ENCODE assay signal across 8 cellular contexts in genomic region chr14:39491134-39491541, GRCh38. TPM values are rescaled to one million over a fixed set of nuclear protein-coding genes. Genes with fewer than 3 reads are reported as not detected.
DNase-seq lines count a peak whose midpoint lies in the region; ATAC-seq and TF ChIP-seq lines count a peak whose summit lies in the region.

No MANE protein-coding gene starts in this region.

- H3K9ac ChIP-seq in IMR-90 (ENCODE audit: low read depth, low read length), result no peak overlapping the region

- TF ChIP-seq POLR2A in IMR-90 (IDR thresholded peaks at IDR 0.05; ENCODE audit: low read depth, low read length), result no peak

- no peak overlapping the region for H3K56ac ChIP-seq in IMR-90 (ENCODE audit: extremely low read depth, insufficient read depth, low read length)

- no peaks in the 10 kb centered on the region for H4K20me1 ChIP-seq in IMR-90 (ENCODE audit: insufficient read depth, low read length)

- H3K14ac ChIP-seq in IMR-90 (replicated peaks; ENCODE audit: low read depth, low read length), result no peak overlapping the region

- H3K4me1 Mint-ChIP-seq in Caco-2 (ENCODE audit: low read depth, unreplicated experiment), result peaks cover 11% of the 10 kb centered on the region

- H3K36me3 ChIP-seq in Caco-2 (ENCODE audit: control insufficient read depth, insufficient read depth, low read length) (no peaks in the 10 kb centered on the region), IMR-90 (ENCODE audit: control insufficient read depth, insufficient read depth, low read length) (no peaks in the 10 kb centered on the region), RWPE2 (ENCODE audit: low read depth) (no peaks in the 10 kb centered on the region)

- 0 out of 2 replicates have a peak overlapping the region, but pooled peaks have one; percentile 47 for H2BK20ac ChIP-seq in IMR-90 (ENCODE audit: low read depth, low read length)

- BruUV-seq in Caco-2 (replicated peaks; lab: Mats Ljungman, UMichigan), result no TSS peak
- BruUV-seq in IMR-90 (replicated peaks; lab: Mats Ljungman, UMichigan), result no TSS peak

- no peak overlapping the region for H3K4me3 Mint-ChIP-seq in Caco-2 (ENCODE audit: unreplicated experiment)

- peak overlapping the region in 1 of 2 experiments; percentile 2; a peak in 1 of 4 replicates for H4K8ac ChIP-seq in IMR-90 (ENCODE audit: low read depth in 2 of 2, low read length in 2 of 2)

- H3K27ac ChIP-seq in IMR-90 (ENCODE audit: insufficient read depth, low read length) (no peak overlapping the region), RWPE2 (ENCODE audit: poor library complexity, severe bottlenecking) (no peak overlapping the region)

- intact Hi-C loops in Caco-2 (cut with micrococcal nuclease; ENCODE audit: unreplicated experiment) (loop anchor here (5.0 to 10.0 kb wide), 3 partner anchors 91 to 496 kb away; no protein-coding TSS in a partner anchor), IMR-90 (cut with micrococcal nuclease) (no loop called here)

- peak; percentile 53 for TF ChIP-seq RAD21 in IMR-90 (IDR thresholded peaks at IDR 0.05; ENCODE audit: low read length)

- H3K36me3 Mint-ChIP-seq in Caco-2 (ENCODE audit: insufficient read depth, unreplicated experiment), result no peaks in the 10 kb centered on the region

- H3K9me1 ChIP-seq in IMR-90 (ENCODE audit: insufficient read depth, low read length), result no peaks in the 10 kb centered on the region

- DNase-seq in Caco-2 (peak in 1 of 2 experiments; percentile 43), IMR-90 (peak; percentile 52), RWPE2 (ENCODE audit: low spot score) (no peak), globus pallidus (ENCODE audit: low spot score) (peak; percentile 39), superior temporal gyrus (ENCODE audit: extremely low spot score) (peak; percentile 86), occipital lobe (lab: John Stamatoyannopoulos, UW) (no peak)
- no peak for DNase-seq in activated CD4-positive, CD25-positive, alpha-beta regulatory T cell treated with anti-CD3 and anti-CD28 coated beads, Interleukin-2, amount 50 U/mL, for 72 hours

- H3K4me3 ChIP-seq in Caco-2 (ENCODE audit: low read depth, low read length) (no peak overlapping the region), IMR-90 (ENCODE audit: insufficient read depth, low read depth, low read length) (no peak overlapping the region), RWPE2 (ENCODE audit: severe bottlenecking) (no peak overlapping the region)

- H2BK5ac ChIP-seq in IMR-90 (ENCODE audit: low read depth, low read length, poor library complexity, severe bottlenecking), result no peak overlapping the region

- H3K9me3 ChIP-seq in Caco-2 (no peaks in the 10 kb centered on the region), IMR-90 (ENCODE audit: control insufficient read depth, insufficient read depth, low read length) (no peaks in the 10 kb centered on the region), RWPE2 (ENCODE audit: severe bottlenecking) (no peaks in the 10 kb centered on the region)

- no peak overlapping the region for H2AK5ac ChIP-seq in IMR-90 (ENCODE audit: low read depth, low read length)

- TF ChIP-seq CTCF in Caco-2 (IDR thresholded peaks at IDR 0.05; ENCODE audit: insufficient read depth in 1 of 2, low read depth in 1 of 2, low read length in 1 of 2, severe bottlenecking in 1 of 2, unreplicated experiment in 1 of 2) (peak; percentile 22 to 36), IMR-90 (conservative IDR thresholded peaks at IDR 0.05; ENCODE audit: low read depth, low read length) (peak; percentile 53), RWPE2 (IDR thresholded peaks at IDR 0.05; ENCODE audit: poor library complexity, severe bottlenecking) (peak; percentile 77)

- no peak overlapping the region for H3K4ac ChIP-seq in IMR-90 (ENCODE audit: low read depth, low read length)

- H4K91ac ChIP-seq in IMR-90 (ENCODE audit: insufficient read depth, low read depth, low read length), result no peak overlapping the region

- H3K27me3 ChIP-seq in Caco-2 (replicated peaks; ENCODE audit: control insufficient read depth, insufficient read depth, low read length), result no peaks in the 10 kb centered on the region
- no peaks in the 10 kb centered on the region for H3K27me3 ChIP-seq in IMR-90 (ENCODE audit: control insufficient read depth, insufficient read depth, low read length)
- H3K27me3 ChIP-seq in RWPE2 (ENCODE audit: insufficient read depth, poor library complexity, severe bottlenecking), result no peaks in the 10 kb centered on the region

- no peaks in the 10 kb centered on the region for H3K79me1 ChIP-seq in IMR-90 (ENCODE audit: low read depth in 1 of 2, low read length in 2 of 2)

- no peaks in the 10 kb centered on the region for H3K27me3 Mint-ChIP-seq in Caco-2 (ENCODE audit: insufficient read depth, unreplicated experiment)

- peak overlapping the region; percentile 55 for H3K27ac Mint-ChIP-seq in Caco-2 (ENCODE audit: unreplicated experiment)

- CTCF ChIA-PET in Caco-2 (lab: Charles Lee), result no interaction called here
- CTCF ChIA-PET in IMR-90 (lab: Yijun Ruan, JAX), result interaction anchor here (0.7 kb wide), 1 partner anchor 42 kb away, joined by 3 read pairs; no protein-coding TSS in a partner anchor

- no peak overlapping the region for H4K5ac ChIP-seq in IMR-90 (ENCODE audit: low read depth, low read length)

- peaks cover 13% of the 10 kb centered on the region for H3K9me3 Mint-ChIP-seq in Caco-2 (ENCODE audit: unreplicated experiment)

- H3K4me1 ChIP-seq in Caco-2, result peaks cover 9% of the 10 kb centered on the region; the same call in 1 of the 2 replicates
- peaks cover 3% of the 10 kb centered on the region; the same call in 1 of the 2 replicates for H3K4me1 ChIP-seq in IMR-90 (ENCODE audit: control insufficient read depth, insufficient read depth, low read length)
- H3K4me1 ChIP-seq in RWPE2 (ENCODE audit: insufficient read depth, poor library complexity, severe bottlenecking), result peaks cover 5% of the 10 kb centered on the region

- peak overlapping the region; percentile 73; the same call in 1 of the 2 replicates for H2BK120ac ChIP-seq in IMR-90 (ENCODE audit: low read depth, low read length)

- in situ Hi-C loops in IMR-90 (cut with MboI; ENCODE audit: low sequenced_read_pairs), result no loop called here

- POLR2A ChIA-PET in Caco-2 (lab: Charles Lee) (no interaction called here), IMR-90 (lab: Charles Lee; ENCODE audit: unreplicated experiment) (no interaction called here)

- no peak overlapping the region for H3K4me2 ChIP-seq in IMR-90 (ENCODE audit: low read depth, low read length)

- H3K18ac ChIP-seq in IMR-90 (ENCODE audit: low read depth, low read length), result peak overlapping the region; percentile 35; the same call in 1 of the 2 replicates

- dilution Hi-C loops in IMR-90 (cut with HindIII; ENCODE audit: low sequenced_read_pairs, unreplicated experiment), result no loop called here

- H3K23ac ChIP-seq in IMR-90 (ENCODE audit: low read depth, low read length), result no peak overlapping the region

- H2BK15ac ChIP-seq in IMR-90 (ENCODE audit: low read depth, low read length), result no peak overlapping the region

- H2AFZ ChIP-seq in IMR-90 (replicated peaks; ENCODE audit: low read length, poor library complexity), result no peak overlapping the region

- ATAC-seq in IMR-90 (ENCODE audit: low read depth) (0 out of 2 replicates have a peak, but pooled peaks have one; percentile 34), RWPE2 (ENCODE audit: low read depth) (no peak), HG03025 (IDR thresholded peaks at IDR 0.05; ENCODE audit: low FRiP score, unreplicated experiment) (no peak)

- no CpG with 5 or more reads among the region's 3 CpGs for WGBS in IMR-90 (ENCODE audit: extremely low coverage in 2 of 2, insufficient read length in 1 of 2), 2 experiments

- no peak overlapping the region for H2AK9ac ChIP-seq in IMR-90 (replicated peaks; ENCODE audit: low read depth, low read length, poor library complexity)

TF ChIP-seq in IMR-90, 13 proteins besides CTCF, POLR2A, EP300 and RAD21:
- TF ChIP-seq MXI1 (IDR thresholded peaks at IDR 0.05; ENCODE audit: borderline replicate concordance, low read depth, low read length), result no peak
- 0 out of 2 replicates have a peak, but pooled peaks have one; percentile 19 for TF ChIP-seq SMC3 (IDR thresholded peaks at IDR 0.05; ENCODE audit: low read depth, low read length)

RNA-seq across cellular contexts. Expression of gene FBXO33, which starts 58.9 kb away (rescaled TPM):
- 6.0 and 6.5 TPM in 2 replicates for total RNA-seq in Caco-2 (2022)
- total RNA-seq in IMR-90 (2012; rRNA removed), result 10.0 and 16.1 TPM in 2 replicates
- polyA plus RNA-seq in IMR-90 (2012; rRNA removed), result 6.1 and 7.6 TPM in 2 replicates
- polyA plus RNA-seq in IMR-90 (2012; cell fraction: cytosol; rRNA removed), result 2.7 and 3.2 TPM in 2 replicates
- polyA plus RNA-seq in IMR-90 (2012; cell fraction: nucleus; rRNA removed; ENCODE audit: low replicate concordance), result 2.3 and 7.4 TPM in 2 replicates
- total RNA-seq in occipital lobe, result 26.8 TPM

Comparison
In these comparisons a context has a peak if more than half of its experiments do, and no peak if none do; other contexts are left out.
1. DNase-seq: peak in IMR-90 (single experiment), globus pallidus (single experiment) and superior temporal gyrus (single experiment); none in RWPE2 (single experiment), activated CD4-positive, CD25-positive, alpha-beta regulatory T cell treated with anti-CD3 and anti-CD28 coated beads, Interleukin-2, amount 50 U/mL, for 72 hours (single experiment) and occipital lobe (single experiment).
2. Peak in every context shown above with its lines, with median percentiles within 50 percentile points of each other: CTCF ChIP-seq.